In the genomic region with DNA sequence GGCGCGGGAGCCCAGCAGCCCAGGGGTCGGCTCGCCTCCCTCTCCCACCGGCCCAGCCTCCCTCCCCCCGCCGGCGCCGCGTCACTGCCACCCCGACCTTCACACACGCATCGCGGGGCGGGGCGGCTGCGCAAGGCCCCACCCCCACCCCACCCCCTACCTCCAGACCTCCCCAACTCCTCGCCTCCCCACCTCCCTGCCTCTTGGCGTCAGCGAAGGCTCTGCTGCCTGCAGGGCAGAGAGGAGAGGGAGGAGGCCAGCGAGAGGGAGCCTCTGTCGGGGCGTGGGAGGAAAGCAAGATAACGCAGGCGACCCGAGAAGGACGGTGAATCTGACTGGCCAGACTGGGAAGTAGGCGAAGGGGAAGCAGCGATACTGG, we compare ENCODE assay signal across 8 cellular contexts.
A peak's percentile ranks its signal among the peaks of the same experiment; 100 is the strongest.
DNase-seq lines count a peak whose midpoint lies in the region; ATAC-seq and TF ChIP-seq lines count a peak whose summit lies in the region.
"Not testable (repeated sequence)": the region's sequence is repeated elsewhere in the genome, so short reads cannot be mapped to it uniquely, and the experiment has no call there.

No MANE protein-coding gene starts in this region.

- not testable (repeated sequence) for H3F3A ChIP-seq in GM23338 (replicated peaks; ENCODE audit: low read depth); neural cell (ENCODE audit: insufficient read depth, low read length, poor library complexity, severe bottlenecking)

- H3K36me3 ChIP-seq in GM23338 (ENCODE audit: insufficient read depth); WERI-Rb-1; body of pancreas (replicated peaks in 1 of 2; ENCODE audit: insufficient read depth in 1 of 2, low read depth in 2 of 2); neural cell (ENCODE audit: insufficient read depth, low read length); aorta (ENCODE audit: control insufficient read depth in 1 of 2, insufficient read depth in 2 of 2, low read length in 1 of 2): not testable (repeated sequence)

- not testable (repeated sequence) for TF ChIP-seq EP300 in neural cell (conservative IDR thresholded peaks at IDR 0.05; ENCODE audit: poor library complexity, severe bottlenecking)

- not testable (repeated sequence) for TF ChIP-seq RAD21 in neural cell (conservative IDR thresholded peaks at IDR 0.05)

- H3K36me3 Mint-ChIP-seq in GM23338 (ENCODE audit: low read depth): not testable (repeated sequence)

- intact Hi-C loops in body of pancreas (cut with DNase I); aorta (cut with DNase I): not testable (repeated sequence)

- not testable (repeated sequence) for H3K9me3 ChIP-seq in WERI-Rb-1 (ENCODE audit: severe bottlenecking); body of pancreas; iPS-18c (ENCODE audit: control insufficient read depth, insufficient read depth, low read length); neural cell (ENCODE audit: low read length); aorta (ENCODE audit: control insufficient read depth, low read length)

- not testable (repeated sequence) for TF ChIP-seq POLR2A in body of pancreas (IDR thresholded peaks at IDR 0.05)

- TF ChIP-seq CTCF in GM23338 (conservative IDR thresholded peaks at IDR 0.05; ENCODE audit: low read depth in 2 of 2); WERI-Rb-1 (IDR thresholded peaks at IDR 0.05; ENCODE audit: low read depth, low read length); body of pancreas (IDR thresholded peaks at IDR 0.05); fibroblast of pulmonary artery (IDR thresholded peaks at IDR 0.05; ENCODE audit: low read length, missing control alignments); neural cell (IDR thresholded peaks at IDR 0.05; ENCODE audit: poor library complexity, severe bottlenecking): not testable (repeated sequence)

- no CpG with 5 or more reads among the region's 29 CpGs for WGBS in body of pancreas, 2 donors
- WGBS in aorta, 2 donors: 0 to 2% methylated on average over 3 to 23 of the region's 29 CpGs

- ATAC-seq in GM23338 (peak; percentile 81), aorta (ENCODE audit: low FRiP score) (peak; percentile 7)
- not testable (repeated sequence) for ATAC-seq in body of pancreas

- H3K9ac ChIP-seq in neural cell (ENCODE audit: low read length): peak overlapping the region; percentile 66

- peak overlapping the region; percentile 87 for H3K4me2 ChIP-seq in GM23338
- not testable (repeated sequence) for H3K4me2 ChIP-seq in neural cell (ENCODE audit: low read length)

- H3K79me2 ChIP-seq in GM23338 (replicated peaks; ENCODE audit: insufficient read depth); neural cell (replicated peaks; ENCODE audit: insufficient read depth, low read length): not testable (repeated sequence)

- H3K9me2 ChIP-seq in GM23338 (ENCODE audit: insufficient read depth); neural cell (ENCODE audit: insufficient read depth, low read length): not testable (repeated sequence)

- H2AFZ ChIP-seq in GM23338; neural cell (ENCODE audit: low read depth, low read length): not testable (repeated sequence)

- H3K4me1 ChIP-seq in GM23338 (ENCODE audit: insufficient read depth); body of pancreas; aorta (ENCODE audit: control insufficient read depth in 1 of 2, insufficient read depth in 2 of 2, low read length in 2 of 2): not testable (repeated sequence)

- not testable (repeated sequence) for H3K27ac Mint-ChIP-seq in GM23338

- peak overlapping the region; percentile 53 for H3K4me3 ChIP-seq in GM23338
- not testable (repeated sequence) for H3K4me3 ChIP-seq in WERI-Rb-1 (ENCODE audit: low read depth, low read length); body of pancreas; fibroblast of pulmonary artery (replicated peaks; ENCODE audit: low read depth, low read length); aorta (ENCODE audit: low read length in 2 of 2)
- peak overlapping the region; percentile 43; the same call in 1 of the 2 replicates for H3K4me3 ChIP-seq in iPS-18c (ENCODE audit: insufficient read depth, low read depth, low read length)
- H3K4me3 ChIP-seq in neural cell (ENCODE audit: low read length): peak overlapping the region; percentile 61

- peak; percentile 24 for DNase-seq in GM23338 (ENCODE audit: low spot score)
- peak; percentile 60 for DNase-seq in WERI-Rb-1
- peak in 3 of 4 donors; percentile 19 to 34 (median 24) for DNase-seq in body of pancreas
- peak; percentile 24 for DNase-seq in fibroblast of pulmonary artery (ENCODE audit: low read depth)
- peak; percentile 34 for DNase-seq in putamen (ENCODE audit: low spot score)
- DNase-seq in aorta: not testable (repeated sequence)

- H3K4me1 Mint-ChIP-seq in GM23338: not testable (repeated sequence)

- not testable (repeated sequence) for H4K20me1 ChIP-seq in GM23338 (replicated peaks; ENCODE audit: insufficient read depth); neural cell (ENCODE audit: insufficient read depth)

- H3K27me3 ChIP-seq in GM23338 (ENCODE audit: insufficient read depth): peaks cover 39% of the 10 kb centered on the region
- H3K27me3 ChIP-seq in WERI-Rb-1 (ENCODE audit: insufficient read depth, low read depth, severe bottlenecking); body of pancreas; neural cell (ENCODE audit: insufficient read depth, low read depth, low read length); aorta (ENCODE audit: control insufficient read depth in 1 of 2, insufficient read depth in 2 of 2, low read length in 1 of 2): not testable (repeated sequence)

- not testable (repeated sequence) for H3K9me3 Mint-ChIP-seq in GM23338

- H3K27me3 Mint-ChIP-seq in GM23338 (ENCODE audit: insufficient read depth, low read depth, poor library complexity): peaks cover 30% of the 10 kb centered on the region

- peak overlapping the region; percentile 76; the same call in 2 of the 3 replicates for H3K4me3 Mint-ChIP-seq in GM23338

- not testable (repeated sequence) for H3K27ac ChIP-seq in GM23338 (ENCODE audit: low read depth); WERI-Rb-1; body of pancreas; aorta (ENCODE audit: low read depth in 1 of 2, low read length in 2 of 2)
- H3K27ac ChIP-seq in neural cell (ENCODE audit: low read length): peak overlapping the region; percentile 53

TF ChIP-seq in neural cell, 6 proteins besides CTCF, POLR2A, EP300 and RAD21:
- peak; percentile 27 for TF ChIP-seq POLR2AphosphoS5 (IDR thresholded peaks at IDR 0.05)
